1 cellular context compared by ENCODE assay signal in genomic region chr1:45669859-45670655, GRCh38.
TF ChIP-seq lines count a peak whose summit lies in the region.

No MANE protein-coding gene starts in this region.

TF ChIP-seq in SK-N-SH, 30 proteins besides CTCF, POLR2A, EP300 and RAD21:
- TF ChIP-seq ELF1 (IDR thresholded peaks at IDR 0.05) = no peak
- 0 out of 2 replicates have a peak, but pooled peaks have one; percentile 5 for TF ChIP-seq TCF12 (IDR thresholded peaks at IDR 0.05)
